Comparison of ENCODE assay signal across 20 cellular contexts in the genomic region with DNA sequence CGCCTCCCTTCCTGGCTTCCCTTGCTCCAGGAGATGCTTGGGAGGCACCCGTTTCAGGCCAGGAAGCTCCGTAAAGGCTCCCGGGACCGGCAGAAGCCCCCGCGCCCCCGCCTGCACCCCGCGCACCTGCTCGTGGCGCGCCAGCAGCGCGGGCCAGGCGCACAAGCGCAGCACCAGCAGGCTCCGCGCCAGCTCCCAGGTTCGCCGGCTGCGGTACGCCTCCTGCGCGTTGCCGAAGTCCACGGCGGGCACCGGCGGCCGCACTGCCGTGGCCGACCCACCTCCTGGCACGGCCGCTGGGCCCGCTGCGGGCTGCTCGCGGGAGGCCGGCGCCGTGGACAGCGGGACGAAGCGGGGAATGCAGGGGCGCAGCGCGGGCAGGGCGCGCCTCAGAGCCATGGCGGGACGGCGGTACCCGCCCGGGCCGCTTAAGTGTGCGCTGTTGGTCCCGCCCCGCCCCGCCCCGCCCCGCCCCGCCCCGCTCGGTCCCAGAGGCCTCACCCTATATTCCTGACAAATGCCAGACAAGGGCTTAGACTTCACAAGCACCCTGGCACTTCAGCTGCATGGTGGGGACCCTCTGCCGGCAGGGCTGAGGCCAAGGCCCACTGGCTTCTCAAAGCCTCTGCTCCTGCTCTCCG. TPM values are rescaled to one million over a fixed set of nuclear protein-coding genes. Genes with fewer than 3 reads are reported as not detected.
DNase-seq lines count a peak whose midpoint lies in the region; ATAC-seq and TF ChIP-seq lines count a peak whose summit lies in the region.
"Had no signal": no experiment of that assay in that cellular context is flagged by ENCODE, and none has a peak within 500 bp of the region (broad histone marks: within the 10 kb centered on the region; RNA-seq: fewer than 3 reads in every experiment).

A gene with protein sequence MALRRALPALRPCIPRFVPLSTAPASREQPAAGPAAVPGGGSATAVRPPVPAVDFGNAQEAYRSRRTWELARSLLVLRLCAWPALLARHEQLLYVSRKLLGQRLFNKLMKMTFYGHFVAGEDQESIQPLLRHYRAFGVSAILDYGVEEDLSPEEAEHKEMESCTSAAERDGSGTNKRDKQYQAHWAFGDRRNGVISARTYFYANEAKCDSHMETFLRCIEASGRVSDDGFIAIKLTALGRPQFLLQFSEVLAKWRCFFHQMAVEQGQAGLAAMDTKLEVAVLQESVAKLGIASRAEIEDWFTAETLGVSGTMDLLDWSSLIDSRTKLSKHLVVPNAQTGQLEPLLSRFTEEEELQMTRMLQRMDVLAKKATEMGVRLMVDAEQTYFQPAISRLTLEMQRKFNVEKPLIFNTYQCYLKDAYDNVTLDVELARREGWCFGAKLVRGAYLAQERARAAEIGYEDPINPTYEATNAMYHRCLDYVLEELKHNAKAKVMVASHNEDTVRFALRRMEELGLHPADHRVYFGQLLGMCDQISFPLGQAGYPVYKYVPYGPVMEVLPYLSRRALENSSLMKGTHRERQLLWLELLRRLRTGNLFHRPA (minus strand): TSS at position 405 of the 641 bp plus-strand sequence. CDS start 6 bp downstream, at position 399.

- TF ChIP-seq CTCF in lung (IDR thresholded peaks at IDR 0.05; ENCODE audit: control extremely low read depth, extremely low read depth): no peak

- H3K4me3 ChIP-seq in lung: no peak within 1 kb of the TSS
- H3K4me3 ChIP-seq: transverse colon had no signal

- H3K27me3 ChIP-seq in lung (ENCODE audit: control insufficient read depth, insufficient read depth): no peaks in the 10 kb centered on the region
- H3K27me3 ChIP-seq: transverse colon had no signal

- intact Hi-C loops in Right ventricle myocardium inferior (cut with DNase I): no loop called here
- intact Hi-C loops in cardiac septum (cut with DNase I): no loop called here

- no CpG with 5 or more reads among the region's 67 CpGs for WGBS in lung, 2 donors

- H3K4me1 ChIP-seq in lung (ENCODE audit: control insufficient read depth in 2 of 2, insufficient read depth in 2 of 2, low read length in 2 of 2): no peaks in the 10 kb centered on the region
- H3K4me1 ChIP-seq: transverse colon had no signal

- no peak within 1 kb of the TSS for H3K27ac ChIP-seq in lung (ENCODE audit: low read depth in 1 of 2, low read length in 1 of 2)
- H3K27ac ChIP-seq: epithelial cell of prostate, transverse colon had no signal

- DNase-seq in Right ventricle myocardium inferior (ENCODE audit: missing footprints): no peak
- no peak for DNase-seq in cardiac septum (ENCODE audit: low spot score)
- DNase-seq in lung (ENCODE audit: low spot score): no peak
- no peak for DNase-seq in midbrain (lab: John Stamatoyannopoulos, UW)
- DNase-seq in glomerular visceral epithelial cell (ENCODE audit: extremely low spot score): no peak
- DNase-seq: ACHN; activated naive CD4-positive, alpha-beta T cell; CD4-positive, CD25-positive, alpha-beta regulatory T cell; cortex of kidney; DMS53; glutamatergic neuron; NCI-H82; RPMI8226; stimulated activated CD4-positive, alpha-beta T cell treated with anti-CD3 and anti-CD28 coated beads, Interleukin-4, amount 100 ng/mL, for 1 hour; T-helper 1 cell; transverse colon had no signal

- ATAC-seq in Right ventricle myocardium inferior: peak; percentile 65
- peak; percentile 68 for ATAC-seq in esophagus mucosa
- ATAC-seq in lung (ENCODE audit: insufficient read depth, low FRiP score): peak; percentile 69
- no peak for ATAC-seq in HG03354 (IDR thresholded peaks at IDR 0.05; ENCODE audit: poor library complexity, severe bottlenecking, unreplicated experiment)
- no peak for ATAC-seq in GM19324 (IDR thresholded peaks at IDR 0.05; ENCODE audit: low FRiP score, unreplicated experiment)

- H3K36me3 ChIP-seq in lung (ENCODE audit: control insufficient read depth in 2 of 2, insufficient read depth in 2 of 2, low read length in 2 of 2): no peaks in the 10 kb centered on the region
- H3K36me3 ChIP-seq: transverse colon had no signal

- H3K9me3 ChIP-seq in lung (ENCODE audit: control insufficient read depth in 2 of 2, insufficient read depth in 1 of 2, low read length in 1 of 2): no peaks in the 10 kb centered on the region
- H3K9me3 ChIP-seq: transverse colon had no signal

RNA-seq across cellular contexts. Expression of the gene that starts here (rescaled TPM):
- 7.4 TPM for total RNA-seq in Right ventricle myocardium inferior
- 3.0 TPM for total RNA-seq in cardiac septum
- 4.5 TPM for total RNA-seq in esophagus mucosa
- total RNA-seq in lung: 10 to 100 TPM; 28.7 to 65.7 TPM
- polyA plus RNA-seq in lung: 10 to 100 TPM in 1 of 2 donors, 1 to 10 TPM in 1; 6.6 to 35.8 TPM
- total RNA-seq: CD4-positive, CD25-positive, alpha-beta regulatory T cell had no signal
- polyA plus RNA-seq: CD4-positive, CD25-positive, alpha-beta regulatory T cell had no signal

Comparison
In these comparisons a context has a peak if more than half of its experiments do, and no peak if none do; other contexts are left out.
1. ATAC-seq: peak in Right ventricle myocardium inferior (single experiment), esophagus mucosa (single experiment) and lung (single experiment); none in HG03354 (single experiment) and GM19324 (single experiment).